Comparison of ENCODE assay signal across 8 cellular contexts in the genomic region with DNA sequence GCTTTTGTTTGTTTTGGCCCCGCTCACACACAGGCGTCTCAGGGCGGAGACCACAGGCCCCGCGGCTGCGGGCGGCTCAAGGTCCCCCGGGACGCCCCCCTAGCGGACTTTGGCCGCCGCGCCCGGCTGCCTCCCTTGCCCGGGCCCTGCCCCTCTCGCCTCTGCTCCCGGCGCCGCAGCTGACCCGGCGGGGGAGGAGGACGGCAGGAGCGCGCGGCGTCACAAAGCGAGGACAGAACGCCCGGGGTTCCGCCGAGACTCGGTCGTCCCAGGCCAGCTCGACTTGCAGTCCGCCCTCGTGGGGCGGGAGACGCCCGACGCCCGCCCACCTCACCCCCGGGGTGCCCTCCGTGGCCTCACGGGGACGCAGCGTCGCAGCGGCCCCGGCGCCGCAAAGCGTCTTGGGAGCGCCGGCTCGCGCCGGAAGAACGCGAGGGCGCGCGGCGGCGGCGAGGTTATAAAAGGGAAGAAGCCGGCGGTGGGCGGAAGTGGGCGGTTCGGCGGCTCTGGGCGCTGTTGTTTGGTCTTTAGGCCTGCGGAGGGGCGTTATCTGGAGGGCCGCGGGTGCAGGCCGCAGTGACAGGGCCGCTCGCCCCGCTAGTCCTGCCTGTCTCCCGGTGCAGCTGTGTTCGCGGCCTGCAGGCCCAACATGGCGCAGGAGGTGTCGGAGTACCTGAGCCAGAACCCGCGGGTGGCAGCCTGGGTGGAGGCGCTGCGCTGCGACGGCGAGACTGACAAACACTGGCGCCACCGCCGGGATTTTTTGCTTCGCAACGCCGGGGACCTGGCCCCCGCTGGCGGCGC. TPM values are rescaled to one million over a fixed set of nuclear protein-coding genes. Genes with fewer than 3 reads are reported as not detected.
DNase-seq lines count a peak whose midpoint lies in the region; ATAC-seq and TF ChIP-seq lines count a peak whose summit lies in the region.

A gene with protein sequence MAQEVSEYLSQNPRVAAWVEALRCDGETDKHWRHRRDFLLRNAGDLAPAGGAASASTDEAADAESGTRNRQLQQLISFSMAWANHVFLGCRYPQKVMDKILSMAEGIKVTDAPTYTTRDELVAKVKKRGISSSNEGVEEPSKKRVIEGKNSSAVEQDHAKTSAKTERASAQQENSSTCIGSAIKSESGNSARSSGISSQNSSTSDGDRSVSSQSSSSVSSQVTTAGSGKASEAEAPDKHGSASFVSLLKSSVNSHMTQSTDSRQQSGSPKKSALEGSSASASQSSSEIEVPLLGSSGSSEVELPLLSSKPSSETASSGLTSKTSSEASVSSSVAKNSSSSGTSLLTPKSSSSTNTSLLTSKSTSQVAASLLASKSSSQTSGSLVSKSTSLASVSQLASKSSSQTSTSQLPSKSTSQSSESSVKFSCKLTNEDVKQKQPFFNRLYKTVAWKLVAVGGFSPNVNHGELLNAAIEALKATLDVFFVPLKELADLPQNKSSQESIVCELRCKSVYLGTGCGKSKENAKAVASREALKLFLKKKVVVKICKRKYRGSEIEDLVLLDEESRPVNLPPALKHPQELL (plus strand): TSS at position 488 of the 804 bp plus-strand sequence. CDS start 162 bp downstream, at position 650.

- H3K36me3 Mint-ChIP-seq in endothelial cell (ENCODE audit: low read depth, unreplicated experiment), result peaks cover 15% of the 10 kb centered on the region

- H3K27me3 ChIP-seq in OCI-LY3 (ENCODE audit: low read depth, low read length), result no peaks in the 10 kb centered on the region

- H3K4me3 ChIP-seq in OCI-LY3 (ENCODE audit: low read length), result peak within 1 kb of the TSS; percentile 90

- H3K36me3 ChIP-seq in OCI-LY3 (replicated peaks; ENCODE audit: low read depth, low read length), result peaks cover 34% of the 10 kb centered on the region

- H3K79me2 ChIP-seq in OCI-LY3 (ENCODE audit: low read length), result peaks cover 60% of the 10 kb centered on the region

- H3K27ac Mint-ChIP-seq in endothelial cell (ENCODE audit: unreplicated experiment), result peak within 1 kb of the TSS; percentile 98

- peaks cover 13% of the 10 kb centered on the region for H3K4me1 ChIP-seq in OCI-LY3 (ENCODE audit: low read length)

- 0 out of 2 replicates have a peak, but pooled peaks have one; percentile 16 for TF ChIP-seq CTCF in OCI-LY3 (IDR thresholded peaks at IDR 0.05; ENCODE audit: low read depth, low read length)
- TF ChIP-seq CTCF in endothelial cell (IDR thresholded peaks at IDR 0.05; ENCODE audit: unreplicated experiment), result no peak

- peak within 1 kb of the TSS; percentile 73 for H3K4me2 ChIP-seq in OCI-LY3 (ENCODE audit: low read length)

- H3K9me3 ChIP-seq in OCI-LY3 (ENCODE audit: insufficient read depth, low read length), result no peaks in the 10 kb centered on the region

- peaks cover 5% of the 10 kb centered on the region; the same call in 1 of the 2 replicates for H4K20me1 ChIP-seq in OCI-LY3 (ENCODE audit: insufficient read depth, low read length)

- peak; percentile 93 for ATAC-seq in GM21528 (IDR thresholded peaks at IDR 0.05; ENCODE audit: low FRiP score, unreplicated experiment)

- peaks cover 55% of the 10 kb centered on the region for H3K4me1 Mint-ChIP-seq in endothelial cell (ENCODE audit: unreplicated experiment)

- peak; percentile 90 for DNase-seq in DMS114 treated with DMSO at 0.1 percent for 48 hours (lab: John Stamatoyannopoulos, UW; ENCODE audit: unreplicated experiment)
- peak; percentile 42 for DNase-seq in HuH-7.5 (ENCODE audit: low spot score)
- peak; percentile 96 for DNase-seq in activated CD8-positive, alpha-beta memory T cell treated with anti-CD3 and anti-CD28 coated beads, Interleukin-2, amount 50 U/mL, for 48 hours
- peak; percentile 92 for DNase-seq in endothelial cell (ENCODE audit: low spot score)
- DNase-seq in midbrain (lab: John Stamatoyannopoulos, UW), result peak; percentile 92
- peak; percentile 84 to 88 for DNase-seq in stimulated activated CD8-positive, alpha-beta memory T cell treated with anti-CD3 and anti-CD28 coated beads, Interleukin-2, amount 100 ng/mL, for 1 hour (ENCODE audit: low read depth in 2 of 2)

- peak within 1 kb of the TSS; percentile 99 for H3K4me3 Mint-ChIP-seq in endothelial cell (ENCODE audit: unreplicated experiment)

- H3K9me3 Mint-ChIP-seq in endothelial cell (ENCODE audit: unreplicated experiment), result no peaks in the 10 kb centered on the region

- H3K27ac ChIP-seq in OCI-LY3 (ENCODE audit: low read length), result peak within 1 kb of the TSS; percentile 86

- peak within 1 kb of the TSS; percentile 82 for H3K9ac ChIP-seq in OCI-LY3 (ENCODE audit: low read length)

- H2AFZ ChIP-seq in OCI-LY3 (ENCODE audit: low read depth, low read length), result peak within 1 kb of the TSS; percentile 39; the same call in 1 of the 2 replicates

- H3K27me3 Mint-ChIP-seq in endothelial cell (ENCODE audit: unreplicated experiment), result peaks cover 7% of the 10 kb centered on the region

RNA-seq across cellular contexts. Expression of the gene that starts here (rescaled TPM):
- 22.0 TPM for total RNA-seq in endothelial cell (ENCODE audit: unreplicated experiment)

Comparison
In these comparisons a context has a peak if more than half of its experiments do, and no peak if none do; other contexts are left out.
1. Peak in every context shown above with its lines: DNase-seq, ATAC-seq, H3K4me3 ChIP-seq and H3K27ac ChIP-seq.
2. DNase-seq: peak in every context shown above with its lines; median percentile 96 in activated CD8-positive, alpha-beta memory T cell treated with anti-CD3 and anti-CD28 coated beads, Interleukin-2, amount 50 U/mL, for 48 hours; 92 in endothelial cell; 92 in midbrain; 90 in DMS114 treated with DMSO at 0.1 percent for 48 hours; 86 in stimulated activated CD8-positive, alpha-beta memory T cell treated with anti-CD3 and anti-CD28 coated beads, Interleukin-2, amount 100 ng/mL, for 1 hour; 42 in HuH-7.5.